Comparison of ENCODE assay signal across 8 cellular contexts in the genomic region with DNA sequence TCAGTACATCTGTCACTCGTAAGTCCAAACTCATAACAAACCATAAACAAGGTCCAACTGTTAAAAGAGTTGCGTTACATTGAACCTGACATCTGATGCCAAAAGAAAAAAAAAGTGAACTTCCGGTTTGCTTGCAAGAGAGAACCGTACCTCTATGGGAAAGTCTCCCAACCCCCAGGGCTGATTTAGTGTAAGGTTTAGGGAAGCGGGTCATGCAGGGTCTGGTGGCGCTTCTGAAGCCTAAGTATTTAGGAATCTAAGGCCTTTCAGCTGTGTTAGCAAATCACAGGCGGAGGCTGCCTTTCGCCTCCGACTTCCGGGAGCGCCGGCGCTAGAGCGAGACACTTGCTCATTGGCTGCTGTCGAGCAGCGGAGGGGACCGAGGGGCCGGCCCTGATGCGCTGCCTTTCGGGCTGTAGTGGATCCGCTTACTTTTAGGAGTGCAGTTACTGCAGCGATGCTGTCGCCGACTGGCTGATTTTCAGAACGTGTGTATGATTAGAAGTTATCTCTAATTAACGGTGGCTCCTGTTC. TPM values are rescaled to one million over a fixed set of nuclear protein-coding genes. Genes with fewer than 3 reads are reported as not detected.
DNase-seq lines count a peak whose midpoint lies in the region; ATAC-seq and TF ChIP-seq lines count a peak whose summit lies in the region.

No MANE protein-coding gene starts in this region.

- ATAC-seq in HG02870 (IDR thresholded peaks at IDR 0.05; ENCODE audit: unreplicated experiment) (peak; percentile 100), left ventricle myocardium superior (peak; percentile 100), upper lobe of right lung (peak; percentile 100)

- no peaks in the 10 kb centered on the region for H3K4me1 ChIP-seq in upper lobe of right lung

- no peaks in the 10 kb centered on the region for H3K27me3 ChIP-seq in upper lobe of right lung

- peak; percentile 34 for TF ChIP-seq POLR2A in GM15510 (IDR thresholded peaks at IDR 0.05; ENCODE audit: borderline replicate concordance, extremely low read depth, insufficient read length)

- no peaks in the 10 kb centered on the region for H3K27me3 Mint-ChIP-seq in T-helper 1 cell treated with Interleukin-12 subunit alpha and Interleukin-12 subunit beta and Interleukin-4 antibody, amounts not matched to agents 30 μg/mL and 1 μg/mL, for 36 hours (ENCODE audit: low read depth)
- no peaks in the 10 kb centered on the region for H3K27me3 Mint-ChIP-seq in progenitor cell of endocrine pancreas

- H3K4me1 Mint-ChIP-seq in T-helper 1 cell treated with Interleukin-12 subunit alpha and Interleukin-12 subunit beta and Interleukin-4 antibody, amounts not matched to agents 30 μg/mL and 1 μg/mL, for 36 hours (ENCODE audit: low read depth), result peaks cover 14% of the 10 kb centered on the region
- peaks cover 23% of the 10 kb centered on the region for H3K4me1 Mint-ChIP-seq in progenitor cell of endocrine pancreas (ENCODE audit: low read depth)

- DNase-seq in NCI-H1694 (lab: John Stamatoyannopoulos, UW) (peak; percentile 86), amygdala (lab: John Stamatoyannopoulos, UW) (peak; percentile 41 to 92 (median 80)), left ventricle myocardium superior (peak; percentile 93), progenitor cell of endocrine pancreas (ENCODE audit: low spot score, unreplicated experiment) (peak; percentile 60), upper lobe of right lung (peak; percentile 93)

- peak overlapping the region; percentile 100 for H3K27ac Mint-ChIP-seq in T-helper 1 cell treated with Interleukin-12 subunit alpha and Interleukin-12 subunit beta and Interleukin-4 antibody, amounts not matched to agents 30 μg/mL and 1 μg/mL, for 36 hours
- H3K27ac Mint-ChIP-seq in progenitor cell of endocrine pancreas, result peak overlapping the region; percentile 94

- peaks cover 3% of the 10 kb centered on the region for H3K36me3 Mint-ChIP-seq in T-helper 1 cell treated with Interleukin-12 subunit alpha and Interleukin-12 subunit beta and Interleukin-4 antibody, amounts not matched to agents 30 μg/mL and 1 μg/mL, for 36 hours (ENCODE audit: low read depth)
- H3K36me3 Mint-ChIP-seq in progenitor cell of endocrine pancreas (ENCODE audit: insufficient read depth), result no peaks in the 10 kb centered on the region

- peaks cover 7% of the 10 kb centered on the region for H3K9me3 Mint-ChIP-seq in T-helper 1 cell treated with Interleukin-12 subunit alpha and Interleukin-12 subunit beta and Interleukin-4 antibody, amounts not matched to agents 30 μg/mL and 1 μg/mL, for 36 hours
- peaks cover 5% of the 10 kb centered on the region for H3K9me3 Mint-ChIP-seq in progenitor cell of endocrine pancreas (ENCODE audit: low read depth)

- TF ChIP-seq CTCF in progenitor cell of endocrine pancreas (IDR thresholded peaks at IDR 0.05; ENCODE audit: unreplicated experiment) (no peak), upper lobe of right lung (IDR thresholded peaks at IDR 0.05) (no peak)

- H3K9me3 ChIP-seq in upper lobe of right lung, result no peaks in the 10 kb centered on the region

- peak overlapping the region; percentile 53 for H3K4me3 ChIP-seq in upper lobe of right lung

- no peaks in the 10 kb centered on the region for H3K36me3 ChIP-seq in upper lobe of right lung

- intact Hi-C loops in left ventricle myocardium superior (cut with micrococcal nuclease) (no loop called here), upper lobe of right lung (cut with DNase I) (no loop called here)

- H3K27ac ChIP-seq in upper lobe of right lung, result peak overlapping the region; percentile 85

- peak overlapping the region; percentile 86 for H3K4me3 Mint-ChIP-seq in T-helper 1 cell treated with Interleukin-12 subunit alpha and Interleukin-12 subunit beta and Interleukin-4 antibody, amounts not matched to agents 30 μg/mL and 1 μg/mL, for 36 hours
- H3K4me3 Mint-ChIP-seq in progenitor cell of endocrine pancreas (ENCODE audit: low read depth), result peak overlapping the region; percentile 89

RNA-seq across cellular contexts. Expression of a gene that starts 12.0 kb away (rescaled TPM):
- total RNA-seq in left ventricle myocardium superior (20.2 TPM), progenitor cell of endocrine pancreas (113 and 115 TPM in 2 replicates), upper lobe of right lung (36.2 TPM)

RNA-seq across cellular contexts. Expression of a gene that starts 55.9 kb away (rescaled TPM):
- total RNA-seq in left ventricle myocardium superior, result 99.8 TPM
- 35.5 and 37.3 TPM in 2 replicates for total RNA-seq in progenitor cell of endocrine pancreas
- 51.6 TPM for total RNA-seq in upper lobe of right lung

Comparison
In these comparisons a context has a peak if more than half of its experiments do, and no peak if none do; other contexts are left out.
1. Peak in every context shown above with its lines: DNase-seq, ATAC-seq, H3K4me3 ChIP-seq and H3K27ac ChIP-seq.